In genomic region chr1:81550753-81551152, GRCh38 we compare ENCODE assay signal across 1 cellular context.
TF ChIP-seq lines count a peak whose summit lies in the region.

No MANE protein-coding gene starts in this region.

TF ChIP-seq in HepG2, 621 proteins besides CTCF, POLR2A, EP300 and RAD21:
- TF ChIP-seq ATF7 (IDR thresholded peaks at IDR 0.05) (peak; percentile 58; the same call in 1 of the 2 replicates), ATF7 (CRISPR knock-in tag; IDR thresholded peaks at IDR 0.05) (no peak), HDAC6 (IDR thresholded peaks at IDR 0.05; ENCODE audit: low read depth, low read length) (no peak)
